Comparison of ENCODE assay signal across 19 cellular contexts in the genomic region with DNA sequence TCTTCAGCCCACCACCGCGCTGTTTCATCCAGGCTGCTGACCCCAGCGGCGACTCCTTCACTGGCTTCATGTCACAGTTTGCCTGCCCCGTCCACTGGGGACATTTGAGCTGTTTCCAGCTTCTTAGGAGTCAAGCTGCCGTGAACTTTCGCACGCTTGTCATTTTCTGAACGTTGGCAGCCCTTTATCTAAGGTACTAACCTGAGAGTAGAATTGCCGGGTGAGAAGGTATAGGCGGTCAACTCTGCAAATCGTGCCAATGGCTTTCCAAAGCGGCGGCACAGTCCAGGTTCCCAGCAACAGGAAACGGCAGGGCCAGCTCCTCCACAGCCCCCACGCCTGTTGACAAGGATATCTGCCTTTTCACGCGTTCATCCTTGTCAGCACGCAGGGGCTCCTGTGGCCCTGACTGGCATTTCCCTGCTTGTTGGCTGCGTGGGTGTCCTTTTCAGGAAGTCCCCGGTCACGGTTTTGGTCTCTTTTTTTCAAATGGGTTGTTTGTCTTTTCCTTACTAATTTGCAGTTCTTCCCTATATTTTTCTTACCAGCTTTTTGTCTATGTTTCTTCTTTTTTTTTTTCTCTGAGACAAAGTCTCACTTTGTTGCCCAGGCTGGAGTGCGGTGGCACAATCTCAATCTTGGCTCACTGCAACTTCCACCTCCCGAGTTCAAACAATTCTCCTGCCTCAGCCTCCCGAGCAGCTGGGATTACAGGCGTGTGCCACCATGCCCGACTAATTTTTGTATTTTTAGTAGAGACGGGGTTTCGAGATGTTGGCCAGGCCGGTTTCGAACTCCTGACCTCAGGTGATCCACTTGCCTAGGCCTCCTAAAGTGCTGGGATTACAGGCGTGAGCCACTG. TPM values are rescaled to one million over a fixed set of nuclear protein-coding genes. Genes with fewer than 3 reads are reported as not detected.
DNase-seq lines count a peak whose midpoint lies in the region; ATAC-seq, FAIRE-seq and TF ChIP-seq lines count a peak whose summit lies in the region.
"Had no signal": no experiment of that assay in that cellular context is flagged by ENCODE, and none has a peak within 500 bp of the region (broad histone marks: within the 10 kb centered on the region; RNA-seq: fewer than 3 reads in every experiment).

No MANE protein-coding gene starts in this region.

- CTCF ChIA-PET in activated CD8-positive, alpha-beta memory T cell treated with anti-CD3 and anti-CD28 coated beads, Interleukin-2, amount 10 ng/mL, durations not matched to agents 7 days and 5 days (lab: Charles Lee) = interaction anchor here (0.8 kb wide), 1 partner anchor 345 kb away, joined by 4 read pairs; no protein-coding TSS in a partner anchor

- FAIRE-seq in pancreas (lab: Jason Lieb, UNC) = no peak

- H3K27ac ChIP-seq in heart right ventricle (no peak overlapping the region), pancreas (no peak overlapping the region)
- H3K27ac ChIP-seq: sigmoid colon, tibial artery, VCaP had no signal

- H3K27me3 ChIP-seq in NT2/D1 (ENCODE audit: insufficient read depth, insufficient read length) = peaks cover 33% of the 10 kb centered on the region
- peaks cover 13 to 93% (median 85%) of the 10 kb centered on the region in 7 donors for H3K27me3 ChIP-seq in heart right ventricle
- peaks cover 0 to 8% (median 0%) of the 10 kb centered on the region in 4 donors for H3K27me3 ChIP-seq in pancreas

- ATAC-seq in heart right ventricle (peak in 2 of 8 donors; percentile 18 to 56), pancreas (peak; percentile 67 to 82 (median 75)), GM21737 (IDR thresholded peaks at IDR 0.05; ENCODE audit: unreplicated experiment) (no peak)
- no peak for ATAC-seq in activated CD8-positive, alpha-beta memory T cell treated with anti-CD3 and anti-CD28 coated beads, Interleukin-2, amount 10 ng/mL, durations not matched to agents 7 days and 5 days
- ATAC-seq: activated T-cell treated with anti-CD3 and anti-CD28 coated beads, Interleukin-2, amount 50 U/mL, for 4 hours had no signal

- peaks cover 11% of the 10 kb centered on the region for H3K4me1 Mint-ChIP-seq in activated CD8-positive, alpha-beta memory T cell treated with anti-CD3 and anti-CD28 coated beads, Interleukin-2, amount 10 ng/mL, durations not matched to agents 7 days and 5 days

- H3K4me3 Mint-ChIP-seq in activated CD8-positive, alpha-beta memory T cell treated with anti-CD3 and anti-CD28 coated beads, Interleukin-2, amount 10 ng/mL, durations not matched to agents 7 days and 5 days = no peak overlapping the region
- H3K4me3 Mint-ChIP-seq: activated T-cell treated with anti-CD3 and anti-CD28 coated beads, Interleukin-2, amount 50 U/mL, for 4 hours had no signal

- H3K36me3 Mint-ChIP-seq in activated CD8-positive, alpha-beta memory T cell treated with anti-CD3 and anti-CD28 coated beads, Interleukin-2, amount 10 ng/mL, durations not matched to agents 7 days and 5 days = no peaks in the 10 kb centered on the region

- peak; percentile 13 for DNase-seq in DMS79 treated with DMSO at 0.1 percent for 48 hours (lab: John Stamatoyannopoulos, UW)
- DNase-seq in DMS79 (lab: John Stamatoyannopoulos, UW) = no peak
- no peak for DNase-seq in NT2/D1 (ENCODE audit: low read depth, low spot score)
- no peak for DNase-seq in heart right ventricle
- peak in 3 of 6 donors; percentile 46 to 79 (median 70) for DNase-seq in pancreas
- no peak for DNase-seq in activated CD8-positive, alpha-beta memory T cell treated with anti-CD3 and anti-CD28 coated beads, Interleukin-2, amount 10 ng/mL, durations not matched to agents 7 days and 5 days
- DNase-seq in stimulated activated CD4-positive, alpha-beta T cell treated with anti-CD3 and anti-CD28 coated beads, Interleukin-4, amount 100 ng/mL, for 4 hours = no peak
- DNase-seq: activated T-cell treated with anti-CD3 and anti-CD28 coated beads, Interleukin-2, amount 50 U/mL, for 4 hours; midbrain; NCI-H1417 treated with DMSO at 0.1 percent for 48 hours; NCI-H510A; sigmoid colon; tibial artery had no signal

- H3K9ac ChIP-seq in NT2/D1 (ENCODE audit: insufficient read length, low read depth) = peak overlapping the region; percentile 67

- H3K4me3 ChIP-seq in NT2/D1 (ENCODE audit: insufficient read length, low read depth) (peak overlapping the region; percentile 33), heart right ventricle (peak overlapping the region in 6 of 10 donors; percentile 7 to 50 (median 36)), pancreas (peak overlapping the region in 1 of 4 donors; percentile 47)
- H3K4me3 ChIP-seq: tibial artery had no signal

- H3K27me3 Mint-ChIP-seq in activated CD8-positive, alpha-beta memory T cell treated with anti-CD3 and anti-CD28 coated beads, Interleukin-2, amount 10 ng/mL, durations not matched to agents 7 days and 5 days = peaks cover 56% of the 10 kb centered on the region

- WGBS in heart right ventricle, 2 donors = 42 to 48% methylated on average over 32 of the region's 32 CpGs
- 37 to 47% methylated on average over 32 of the region's 32 CpGs for WGBS in pancreas, 2 donors

- H3K9me3 ChIP-seq in NT2/D1 (ENCODE audit: insufficient read depth, low read length) (no peaks in the 10 kb centered on the region; the same call in 1 of the 2 replicates), heart right ventricle (no peaks in the 10 kb centered on the region), pancreas (no peaks in the 10 kb centered on the region)
- H3K9me3 ChIP-seq: sigmoid colon, tibial artery had no signal

- intact Hi-C loops in heart right ventricle (cut with DNase I) = no loop called here
- intact Hi-C loops in pancreas (cut with DNase I) = no loop called here

- H3K27ac Mint-ChIP-seq in activated CD8-positive, alpha-beta memory T cell treated with anti-CD3 and anti-CD28 coated beads, Interleukin-2, amount 10 ng/mL, durations not matched to agents 7 days and 5 days = no peak overlapping the region

- H3K36me3 ChIP-seq in NT2/D1 (ENCODE audit: insufficient read depth, insufficient read length, low read length) (no peaks in the 10 kb centered on the region), heart right ventricle (no peaks in the 10 kb centered on the region), pancreas (no peaks in the 10 kb centered on the region)
- H3K36me3 ChIP-seq: sigmoid colon, tibial artery had no signal

- H3K4me1 ChIP-seq in NT2/D1 (ENCODE audit: insufficient read depth, insufficient read length) = peaks cover 10% of the 10 kb centered on the region
- H3K4me1 ChIP-seq in heart right ventricle = peaks cover 0 to 29% (median 23%) of the 10 kb centered on the region in 9 donors
- peaks cover 0 to 10% (median 7%) of the 10 kb centered on the region in 3 donors for H3K4me1 ChIP-seq in pancreas

- TF ChIP-seq CTCF in heart right ventricle (IDR thresholded peaks at IDR 0.05) (no peak), pancreas (IDR thresholded peaks at IDR 0.05) (no peak)

- no peaks in the 10 kb centered on the region for H3K9me3 Mint-ChIP-seq in activated CD8-positive, alpha-beta memory T cell treated with anti-CD3 and anti-CD28 coated beads, Interleukin-2, amount 10 ng/mL, durations not matched to agents 7 days and 5 days (ENCODE audit: low read depth)
- H3K9me3 Mint-ChIP-seq: activated T-cell treated with anti-CD3 and anti-CD28 coated beads, Interleukin-2, amount 50 U/mL, for 4 hours had no signal

RNA-seq across cellular contexts. Expression of gene UTS2R, which starts 1.3 kb away (rescaled TPM):
- total RNA-seq in heart right ventricle (1 to 10 TPM in 7 of 10 donors, under 1 TPM in 3; 0.42 to 5.9 (median 1.4) TPM), pancreas (under 1 TPM in 3 of 6 donors, not detected in 3; 0.37 to 0.87 (median 0.74) TPM)
- polyA plus RNA-seq in heart right ventricle (under 1 TPM in 1 of 2 donors, not detected in 1; 0.04 TPM), pancreas (not detected)
- under 1 TPM in 1 of 2 experiments, not detected in 1; 0.16 TPM for total RNA-seq in activated CD8-positive, alpha-beta memory T cell treated with anti-CD3 and anti-CD28 coated beads, Interleukin-2, amount 10 ng/mL, durations not matched to agents 7 days and 5 days
- total RNA-seq: A172; activated T-cell treated with anti-CD3 and anti-CD28 coated beads, Interleukin-2, amount 50 U/mL, for 4 hours; H4; RPMI7951; sigmoid colon had no signal
- polyA plus RNA-seq: esophagus, sigmoid colon had no signal

RNA-seq across cellular contexts. Expression of gene TEX19, which starts 13.8 kb away (rescaled TPM):
- total RNA-seq in heart right ventricle = not detected
- not detected for polyA plus RNA-seq in heart right ventricle
- total RNA-seq in pancreas = not detected
- not detected for polyA plus RNA-seq in pancreas
- total RNA-seq in activated CD8-positive, alpha-beta memory T cell treated with anti-CD3 and anti-CD28 coated beads, Interleukin-2, amount 10 ng/mL, durations not matched to agents 7 days and 5 days = under 1 TPM in 1 of 2 experiments, not detected in 1; 0.15 TPM
- total RNA-seq: A172, sigmoid colon had no signal

RNA-seq across cellular contexts. Expression of gene SECTM1, which starts 39.3 kb away (rescaled TPM):
- 10 to 100 TPM in 1 of 10 donors, 1 to 10 TPM in 9; 1.7 to 29.9 (median 3.9) TPM for total RNA-seq in heart right ventricle
- polyA plus RNA-seq in heart right ventricle = 1 to 10 TPM; 2.7 to 3.2 TPM
- 1 to 10 TPM in 5 of 6 donors, under 1 TPM in 1; 0.74 to 7.4 (median 1.4) TPM for total RNA-seq in pancreas
- polyA plus RNA-seq in pancreas = 1 to 10 TPM; 1.5 to 3.3 TPM
- total RNA-seq in activated CD8-positive, alpha-beta memory T cell treated with anti-CD3 and anti-CD28 coated beads, Interleukin-2, amount 10 ng/mL, durations not matched to agents 7 days and 5 days = 1 to 10 TPM in 1 of 2 experiments, under 1 TPM in 1; 0.68 to 2.7 TPM

RNA-seq across cellular contexts. Expression of gene HEXD, which starts 45.3 kb away (rescaled TPM):
- total RNA-seq in heart right ventricle (10 to 100 TPM in 8 of 10 donors, 1 to 10 TPM in 2; 9.4 to 22.2 (median 12.8) TPM), pancreas (10 to 100 TPM; 25.9 to 57.3 (median 38.1) TPM)
- polyA plus RNA-seq in heart right ventricle (10 to 100 TPM; 14.1 to 53.3 TPM), pancreas (100 to 1,000 TPM; 175 to 275 TPM)
- total RNA-seq in activated CD8-positive, alpha-beta memory T cell treated with anti-CD3 and anti-CD28 coated beads, Interleukin-2, amount 10 ng/mL, durations not matched to agents 7 days and 5 days = 10 to 100 TPM; 50.5 to 72.5 TPM

RNA-seq across cellular contexts. Expression of gene OGFOD3, which starts 45.6 kb away (rescaled TPM):
- 10 to 100 TPM; 23.3 to 39.4 (median 31.1) TPM for total RNA-seq in heart right ventricle
- polyA plus RNA-seq in heart right ventricle = 10 to 100 TPM; 26.8 to 31.9 TPM
- 10 to 100 TPM; 17.8 to 24.4 (median 19.9) TPM for total RNA-seq in pancreas
- polyA plus RNA-seq in pancreas = 10 to 100 TPM; 18.2 to 28.0 TPM
- total RNA-seq in activated CD8-positive, alpha-beta memory T cell treated with anti-CD3 and anti-CD28 coated beads, Interleukin-2, amount 10 ng/mL, durations not matched to agents 7 days and 5 days = 10 to 100 TPM; 27.1 to 30.5 TPM

Comparison
In these comparisons a context has a peak if more than half of its experiments do, and no peak if none do; other contexts are left out.
1. ATAC-seq: peak in pancreas (4 of 4); none in activated CD8-positive, alpha-beta memory T cell treated with anti-CD3 and anti-CD28 coated beads, Interleukin-2, amount 10 ng/mL, durations not matched to agents 7 days and 5 days (single experiment) and GM21737 (single experiment).